8 cellular contexts compared by ENCODE assay signal in genomic region chr20:61695741-61696140, GRCh38.
"Had no signal": no experiment of that assay in that cellular context is flagged by ENCODE, and none has a peak within 500 bp of the region (broad histone marks: within the 10 kb centered on the region; RNA-seq: fewer than 3 reads in every experiment).

No MANE protein-coding gene starts in this region.

- H3K36me3 ChIP-seq: HAP-1 had no signal

- H3K9me3 ChIP-seq: HAP-1 had no signal

- H3K27ac Mint-ChIP-seq: HFFc6 had no signal

- H3K4me3 ChIP-seq: GM23248, HAP-1 had no signal

- H3K4me1 ChIP-seq: HAP-1 had no signal

- H2AFZ ChIP-seq: GM23248 had no signal

- H3K9ac ChIP-seq: GM23248 had no signal

- H3K27ac ChIP-seq: GM23248 had no signal

- H3K4me3 Mint-ChIP-seq: HFFc6 had no signal

- ATAC-seq: HCT116 had no signal

- FAIRE-seq: HTR-8/SVneo had no signal

- DNase-seq: GM23248, GOT3, H7, HFFc6, IMR-90 had no signal
